In the genomic region with DNA sequence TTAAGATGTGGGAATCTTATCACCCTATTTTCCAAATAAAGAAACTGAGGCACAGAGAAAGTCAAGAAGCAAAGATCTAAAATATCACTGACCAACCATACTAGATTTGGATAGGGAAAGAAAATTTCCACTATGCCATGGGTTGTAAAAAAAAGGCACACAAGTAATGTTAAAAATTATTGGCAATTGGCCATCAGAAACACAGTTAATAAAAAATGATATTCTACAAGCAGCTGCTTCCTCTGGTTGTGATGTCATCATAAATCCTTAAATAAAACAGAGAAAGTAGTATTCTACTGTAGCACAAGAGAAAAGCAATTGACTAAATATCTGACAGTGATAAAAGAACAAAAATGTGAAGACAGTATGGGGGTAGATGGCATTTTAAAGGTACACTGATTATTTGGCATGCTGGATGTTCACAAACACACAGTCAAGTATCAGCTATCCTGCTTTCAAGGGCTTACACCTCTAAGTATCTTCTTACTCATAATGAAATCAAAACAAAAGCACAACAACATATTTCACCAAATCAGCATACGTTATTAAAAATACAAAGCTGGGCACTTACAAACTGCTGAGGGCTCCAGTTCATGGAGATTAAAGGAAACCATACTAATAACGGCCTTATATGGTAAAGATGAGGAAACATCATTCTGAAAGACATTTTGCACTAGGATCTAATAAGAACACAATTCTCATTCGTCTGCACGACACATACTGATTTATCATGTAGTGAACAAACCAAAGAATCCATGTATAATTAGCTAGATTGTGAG, we compare ENCODE assay signal across 12 cellular contexts. TPM values are rescaled to one million over a fixed set of nuclear protein-coding genes. Genes with fewer than 3 reads are reported as not detected.
A peak's percentile ranks its signal among the peaks of the same experiment; 100 is the strongest.
DNase-seq lines count a peak whose midpoint lies in the region; ATAC-seq and TF ChIP-seq lines count a peak whose summit lies in the region.
"Had no signal": no experiment of that assay in that cellular context is flagged by ENCODE, and none has a peak within 500 bp of the region (broad histone marks: within the 10 kb centered on the region; RNA-seq: fewer than 3 reads in every experiment).

No MANE protein-coding gene starts in this region.

- TF ChIP-seq CTCF in A673 (conservative IDR thresholded peaks at IDR 0.05; ENCODE audit: low read depth, low read length) (no peak), neural progenitor cell (IDR thresholded peaks at IDR 0.05) (no peak), mucosa of descending colon (IDR thresholded peaks at IDR 0.05) (no peak)

- peaks cover 59% of the 10 kb centered on the region for H4K20me1 ChIP-seq in neural progenitor cell (ENCODE audit: low read depth)

- peaks cover 7% of the 10 kb centered on the region for H3F3A ChIP-seq in neural progenitor cell (ENCODE audit: low read depth)

- H3K9me3 Mint-ChIP-seq in neural progenitor cell = no peaks in the 10 kb centered on the region

- DNase-seq in A673 (ENCODE audit: low spot score) (no peak), NCI-H2029 (lab: John Stamatoyannopoulos, UW) (peak; percentile 45), dermis microvascular lymphatic vessel endothelial cell (ENCODE audit: low read depth in 2 of 2) (peak; percentile 89 to 92), neural progenitor cell (ENCODE audit: low spot score) (no peak), mucosa of descending colon (no peak), NOMO-1 treated with DMSO at 0.1 percent for 48 hours (lab: John Stamatoyannopoulos, UW; ENCODE audit: unreplicated experiment) (no peak), occipital lobe (lab: John Stamatoyannopoulos, UW) (no peak)
- DNase-seq: activated CD4-positive, alpha-beta T cell treated with anti-CD3 and anti-CD28 coated beads, Interleukin-2, amount 50 U/mL, for 1 hour; amygdala; foreskin fibroblast; NCI-H2081 had no signal

- peaks cover 2% of the 10 kb centered on the region for H3K27me3 Mint-ChIP-seq in neural progenitor cell (ENCODE audit: insufficient read depth, low read depth)

- no peak overlapping the region for H3K4me2 ChIP-seq in neural progenitor cell

- peaks cover 3% of the 10 kb centered on the region for H3K36me3 Mint-ChIP-seq in neural progenitor cell

- H3K27ac ChIP-seq in A673 (ENCODE audit: low read depth, low read length, poor library complexity, severe bottlenecking) (peak overlapping the region; percentile 72), neural progenitor cell (no peak overlapping the region)

- no peak overlapping the region for H3K4me3 Mint-ChIP-seq in neural progenitor cell

- H3K36me3 ChIP-seq in A673 (ENCODE audit: insufficient read depth, low read length, poor library complexity, severe bottlenecking) = no peaks in the 10 kb centered on the region
- H3K36me3 ChIP-seq in neural progenitor cell = no peaks in the 10 kb centered on the region
- no peaks in the 10 kb centered on the region for H3K36me3 ChIP-seq in mucosa of descending colon (ENCODE audit: low read depth)

- no peaks in the 10 kb centered on the region for H3K9me3 ChIP-seq in A673 (ENCODE audit: low read depth, low read length, poor library complexity, severe bottlenecking)
- H3K9me3 ChIP-seq in neural progenitor cell (ENCODE audit: low read depth) = no peaks in the 10 kb centered on the region
- H3K9me3 ChIP-seq in mucosa of descending colon = no peaks in the 10 kb centered on the region

- intact Hi-C loops in A673 (cut with micrococcal nuclease; ENCODE audit: unreplicated experiment) = no loop called here
- intact Hi-C loops in mucosa of descending colon (cut with DNase I, micrococcal nuclease) = no loop called here

- ATAC-seq in mucosa of descending colon (no peak), HG03520 (IDR thresholded peaks at IDR 0.05; ENCODE audit: unreplicated experiment) (no peak)

- no TSS peak for BruUV-seq in A673 (replicated peaks; lab: Mats Ljungman, UMichigan)

- POLR2A ChIA-PET in A673 (lab: Charles Lee; ENCODE audit: low non-redundant PET) = interaction anchor here (0.8 kb wide), 1 partner anchor 412 kb away, joined by 3 read pairs; a partner anchor contains a TSS

- CTCF ChIA-PET in A673 (lab: Charles Lee) = interaction anchor here (1.3 kb wide), 1 partner anchor 21 kb away, joined by 4 read pairs; no protein-coding TSS in a partner anchor

- no peaks in the 10 kb centered on the region for H3K27me3 ChIP-seq in A673 (replicated peaks; ENCODE audit: insufficient read depth, low read depth, low read length, poor library complexity)
- H3K27me3 ChIP-seq in neural progenitor cell = no peaks in the 10 kb centered on the region

- H3K4me1 ChIP-seq in A673 (ENCODE audit: insufficient read depth, low read length, poor library complexity, severe bottlenecking) (peaks cover 46% of the 10 kb centered on the region), neural progenitor cell (peaks cover 30% of the 10 kb centered on the region), mucosa of descending colon (ENCODE audit: low read depth) (peaks cover 11% of the 10 kb centered on the region)

- H3K79me2 ChIP-seq in neural progenitor cell (ENCODE audit: low read depth) = peaks cover 100% of the 10 kb centered on the region

- H3K4me3 ChIP-seq in A673 (ENCODE audit: low read depth, low read length, poor library complexity, severe bottlenecking) (no peak overlapping the region), neural progenitor cell (no peak overlapping the region), mucosa of descending colon (no peak overlapping the region)

- H3K9ac ChIP-seq in neural progenitor cell = no peak overlapping the region

- peak overlapping the region; percentile 80 for H3K27ac Mint-ChIP-seq in neural progenitor cell

- peaks cover 57% of the 10 kb centered on the region for H3K4me1 Mint-ChIP-seq in neural progenitor cell

- H2AFZ ChIP-seq in neural progenitor cell (replicated peaks) = no peak overlapping the region

RNA-seq across cellular contexts. Expression of a gene that starts 45.7 kb away (rescaled TPM):
- total RNA-seq in A673 (2021) = 206 and 208 TPM in 2 replicates
- total RNA-seq in dermis microvascular lymphatic vessel endothelial cell = 190 and 213 TPM in 2 replicates
- 116 and 128 TPM in 2 replicates for total RNA-seq in neural progenitor cell (ENCODE audit: low replicate concordance)
- 100 to 1,000 TPM in 2 of 3 donors, 10 to 100 TPM in 1; 80.5 to 328 (median 123) TPM for total RNA-seq in mucosa of descending colon
- 166 TPM for total RNA-seq in occipital lobe

RNA-seq across cellular contexts. Expression of a gene that starts 52.0 kb away (rescaled TPM):
- total RNA-seq in A673 (2021) (0.34 and 0.35 TPM in 2 replicates), dermis microvascular lymphatic vessel endothelial cell (0.13 and 0.26 TPM in 2 replicates), neural progenitor cell (ENCODE audit: low replicate concordance) (not detected in 2 replicates), mucosa of descending colon (1 to 10 TPM; 3.3 to 6.5 (median 6.0) TPM), occipital lobe (2.0 TPM)

Comparison
In these comparisons a context has a peak if more than half of its experiments do, and no peak if none do; other contexts are left out.
1. DNase-seq: peak in NCI-H2029 (single experiment) and dermis microvascular lymphatic vessel endothelial cell (2 of 2); none in A673 (single experiment), neural progenitor cell (single experiment), mucosa of descending colon (0 of 3), NOMO-1 treated with DMSO at 0.1 percent for 48 hours (single experiment) and occipital lobe (single experiment).